Comparison of ENCODE assay signal across 8 cellular contexts in genomic region chr14:68627868-68628604, GRCh38.
A peak's percentile ranks its signal among the peaks of the same experiment; 100 is the strongest.
DNase-seq lines count a peak whose midpoint lies in the region; ATAC-seq, FAIRE-seq and TF ChIP-seq lines count a peak whose summit lies in the region.

No MANE protein-coding gene starts in this region.

- H3K27ac ChIP-seq in gastrocnemius medialis: no peak overlapping the region

- ATAC-seq in activated CD4-positive, CD25-positive, alpha-beta regulatory T cell treated with anti-CD3 and anti-CD28 coated beads, Interleukin-2, amount 50 U/mL, for 24 hours: peak; percentile 71 to 72
- ATAC-seq in gastrocnemius medialis (no peak), HG03108 (IDR thresholded peaks at IDR 0.05; ENCODE audit: unreplicated experiment) (no peak)

- H3K4me3 Mint-ChIP-seq in chondrocyte (ENCODE audit: unreplicated experiment): peak overlapping the region; percentile 56

- peaks cover 20% of the 10 kb centered on the region for H3K4me1 Mint-ChIP-seq in chondrocyte (ENCODE audit: low read depth)

- DNase-seq in DMS153 (lab: John Stamatoyannopoulos, UW) (peak; percentile 19), chondrocyte (ENCODE audit: low spot score) (no peak), medulla oblongata (ENCODE audit: extremely low spot score) (peak; percentile 82), gastrocnemius medialis (no peak), RCC 7860 (ENCODE audit: low spot score) (no peak)
- peak; percentile 46 for DNase-seq in stimulated activated CD8-positive, alpha-beta memory T cell treated with anti-CD3 and anti-CD28 coated beads, Interleukin-12 subunit alpha, Interleukin-12 subunit beta, amount 100 ng/mL, for 4 hours (ENCODE audit: low read depth)

- no peaks in the 10 kb centered on the region for H3K27me3 ChIP-seq in gastrocnemius medialis

- intact Hi-C loops in gastrocnemius medialis (cut with DNase I; ENCODE audit: low total_unique reads): loop anchor here (10.0 kb wide), 1 partner anchor 153 kb away; no protein-coding TSS in a partner anchor

- H3K36me3 ChIP-seq in gastrocnemius medialis: no peaks in the 10 kb centered on the region

- no peak overlapping the region for H3K4me3 ChIP-seq in gastrocnemius medialis

- H3K9me3 ChIP-seq in gastrocnemius medialis: no peaks in the 10 kb centered on the region

- peaks cover under 1 to 20% of the 10 kb centered on the region in 2 donors for H3K4me1 ChIP-seq in gastrocnemius medialis

- H3K36me3 Mint-ChIP-seq in chondrocyte (ENCODE audit: low read depth): no peaks in the 10 kb centered on the region

- no peak overlapping the region for H3K27ac Mint-ChIP-seq in chondrocyte (ENCODE audit: unreplicated experiment)

- no peak for FAIRE-seq in RCC 7860 (lab: Jason Lieb, UNC)

- no peaks in the 10 kb centered on the region for H3K9me3 Mint-ChIP-seq in chondrocyte (ENCODE audit: low read depth)

- no peak for TF ChIP-seq POLR2A in gastrocnemius medialis (IDR thresholded peaks at IDR 0.05)

- TF ChIP-seq CTCF in chondrocyte (IDR thresholded peaks at IDR 0.05): no peak
- TF ChIP-seq CTCF in gastrocnemius medialis (IDR thresholded peaks at IDR 0.05 in 4 of 5, conservative IDR thresholded peaks at IDR 0.05 in 1 of 5): no peak

- in situ Hi-C loops in gastrocnemius medialis (cut with MboI; ENCODE audit: low sequenced_read_pairs in 4 of 4): no loop called here

- H3K27me3 Mint-ChIP-seq in chondrocyte (ENCODE audit: low read depth): no peaks in the 10 kb centered on the region

Comparison
In these comparisons a context has a peak if more than half of its experiments do, and no peak if none do; other contexts are left out.
1. DNase-seq: peak in DMS153 (single experiment), medulla oblongata (single experiment) and stimulated activated CD8-positive, alpha-beta memory T cell treated with anti-CD3 and anti-CD28 coated beads, Interleukin-12 subunit alpha, Interleukin-12 subunit beta, amount 100 ng/mL, for 4 hours (single experiment); none in chondrocyte (single experiment), gastrocnemius medialis (0 of 2) and RCC 7860 (single experiment).
2. ATAC-seq: peak in activated CD4-positive, CD25-positive, alpha-beta regulatory T cell treated with anti-CD3 and anti-CD28 coated beads, Interleukin-2, amount 50 U/mL, for 24 hours (2 of 2); none in gastrocnemius medialis (0 of 2) and HG03108 (single experiment).